Comparison of ENCODE assay signal across 8 cellular contexts in the genomic region with DNA sequence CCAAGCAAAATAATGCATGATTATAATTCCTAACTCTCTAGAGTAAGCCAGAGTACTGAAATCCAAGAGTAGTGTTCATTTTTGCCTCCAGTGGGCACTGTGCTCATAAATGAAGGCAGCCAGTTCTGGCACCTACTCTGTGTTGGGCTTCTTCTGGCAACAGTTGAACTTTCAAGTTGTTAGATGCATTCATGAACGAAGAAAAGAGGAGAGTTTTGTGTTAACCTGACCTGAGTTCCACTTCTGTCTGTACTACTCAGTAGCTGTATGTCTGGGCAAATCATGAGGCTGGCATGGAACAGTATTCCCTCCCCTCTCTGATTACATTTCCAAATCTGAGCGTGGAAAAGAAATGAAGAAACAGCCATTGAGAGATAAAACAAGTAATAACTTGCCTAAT. TPM values are rescaled to one million over a fixed set of nuclear protein-coding genes. Genes with fewer than 3 reads are reported as not detected.
A peak's percentile ranks its signal among the peaks of the same experiment; 100 is the strongest.
DNase-seq lines count a peak whose midpoint lies in the region; ATAC-seq, FAIRE-seq and TF ChIP-seq lines count a peak whose summit lies in the region.

No MANE protein-coding gene starts in this region.

- H3K9me3 Mint-ChIP-seq in HFFc6 = no peaks in the 10 kb centered on the region

- H3K27me3 Mint-ChIP-seq in HFFc6 (ENCODE audit: insufficient read depth) = peaks cover 4% of the 10 kb centered on the region; the same call in 1 of the 2 replicates

- no peaks in the 10 kb centered on the region for H3K27me3 ChIP-seq in right cardiac atrium (ENCODE audit: control insufficient read depth, insufficient read depth)

- DNase-seq in ELF-1 (ENCODE audit: low read depth, low spot score) = peak; percentile 41
- peak; percentile 58 for DNase-seq in HFFc6
- peak; percentile 38 for DNase-seq in RWPE1 (ENCODE audit: low spot score)
- no peak for DNase-seq in right cardiac atrium
- DNase-seq in urothelium cell line (ENCODE audit: low spot score) = peak; percentile 42
- DNase-seq in frontal cortex (ENCODE audit: low spot score in 2 of 2) = no peak
- no peak for DNase-seq in DMS153 (lab: John Stamatoyannopoulos, UW)

- H3K4me1 Mint-ChIP-seq in HFFc6 (ENCODE audit: low read depth) = peaks cover 11% of the 10 kb centered on the region

- no peak overlapping the region for H3K4me3 Mint-ChIP-seq in HFFc6

- H3K9me3 ChIP-seq in right cardiac atrium (ENCODE audit: control insufficient read depth, low read length) = no peaks in the 10 kb centered on the region

- peak; percentile 74 to 86 for ATAC-seq in right cardiac atrium
- no peak for ATAC-seq in HG03378 (IDR thresholded peaks at IDR 0.05; ENCODE audit: unreplicated experiment)

- POLR2A ChIA-PET in RWPE1 (lab: Yijun Ruan, JAX; ENCODE audit: low non-redundant PET) = no interaction called here

- WGBS in right cardiac atrium = 39% methylated on average over 2 of the region's 2 CpGs

- TF ChIP-seq CTCF in HFFc6 (IDR thresholded peaks at IDR 0.05) (peak; percentile 86), RWPE1 (conservative IDR thresholded peaks at IDR 0.05; ENCODE audit: low read depth) (peak; percentile 55)

- H3K4me3 ChIP-seq in right cardiac atrium (ENCODE audit: low read length) = no peak overlapping the region

- FAIRE-seq in urothelium cell line (lab: Jason Lieb, UNC) (no peak), frontal cortex (lab: Jason Lieb, UNC) (no peak)

- no peak overlapping the region for H3K27ac Mint-ChIP-seq in HFFc6

- no peaks in the 10 kb centered on the region for H3K4me1 ChIP-seq in right cardiac atrium (ENCODE audit: control insufficient read depth, insufficient read depth, low read length)

- intact Hi-C loops in right cardiac atrium (cut with DNase I) = no loop called here

- CTCF ChIA-PET in RWPE1 (lab: Yijun Ruan, JAX) = interaction anchor here (0.7 to 0.8 kb wide), 2 partner anchors 519 to 957 kb away, joined by 3 read pairs; no protein-coding TSS in a partner anchor

- H3K27ac ChIP-seq in RWPE1 (no peak overlapping the region), right cardiac atrium (ENCODE audit: low read length) (no peak overlapping the region)

- no peaks in the 10 kb centered on the region for H3K36me3 Mint-ChIP-seq in HFFc6 (ENCODE audit: low read depth)

RNA-seq across cellular contexts. Expression of gene TENM4, which starts 20.3 kb away (rescaled TPM):
- total RNA-seq in HFFc6 (2021; fragmentation: NEBNext Ultra II Directional; extraction: Animal tissue kit (Norgen Biotek cat#: 25700)) = 10 to 100 TPM; 20.9 to 45.5 (median 26.5) TPM
- total RNA-seq in right cardiac atrium (1 to 10 TPM in 2 of 4 donors, under 1 TPM in 2; 0.26 to 2.3 (median 1.1) TPM), frontal cortex (55.0 TPM)
- polyA plus RNA-seq in right cardiac atrium = 0.41 TPM

Comparison
In these comparisons a context has a peak if more than half of its experiments do, and no peak if none do; other contexts are left out.
1. DNase-seq: peak in ELF-1 (single experiment), HFFc6 (single experiment), RWPE1 (single experiment) and urothelium cell line (single experiment); none in right cardiac atrium (0 of 3), frontal cortex (0 of 2) and DMS153 (single experiment).
2. RNA of gene TENM4, which starts 20.3 kb away (total RNA-seq): 55.0 TPM in frontal cortex (single experiment) and 20.9 to 45.5 TPM in HFFc6; 0.26 to 2.3 TPM in right cardiac atrium; every median in the first group is over 4 times any median in the second.